In the genomic region with DNA sequence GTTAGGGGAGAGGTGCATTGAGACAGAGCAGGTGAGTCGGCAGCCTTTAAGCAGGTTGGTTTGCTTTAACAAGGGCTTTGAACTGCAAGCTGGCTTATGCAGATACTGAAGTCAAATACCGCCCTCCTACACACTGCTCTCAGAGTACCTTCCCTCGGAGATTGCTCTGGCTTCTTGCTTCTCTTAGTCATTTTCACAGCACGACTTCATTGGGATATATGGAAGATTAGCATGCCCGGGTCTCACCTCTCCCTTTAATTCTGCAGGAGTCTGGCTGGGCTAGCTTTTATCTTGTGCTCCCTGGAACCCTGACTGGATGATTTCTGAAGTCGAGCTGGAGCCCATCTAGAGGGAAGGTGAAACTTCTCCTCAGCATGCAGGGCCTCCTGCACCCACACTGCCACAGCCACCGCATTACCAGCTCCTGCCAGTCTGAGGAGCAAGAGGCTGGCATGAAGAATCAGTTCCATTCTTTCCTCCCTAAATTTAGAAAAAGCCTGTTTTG, we compare ENCODE assay signal across 9 cellular contexts.
DNase-seq lines count a peak whose midpoint lies in the region; TF ChIP-seq lines count a peak whose summit lies in the region.
"Had no signal": no experiment of that assay in that cellular context is flagged by ENCODE, and none has a peak within 500 bp of the region (broad histone marks: within the 10 kb centered on the region; RNA-seq: fewer than 3 reads in every experiment).

No MANE protein-coding gene starts in this region.

- peak in 2 of 3 experiments; percentile 16 to 24 for TF ChIP-seq CTCF in nephron (IDR thresholded peaks at IDR 0.05; ENCODE audit: unreplicated experiment in 3 of 3)
- no peak for TF ChIP-seq CTCF in tibial artery (IDR thresholded peaks at IDR 0.05)
- no peak for TF ChIP-seq CTCF in smooth muscle cell (IDR thresholded peaks at IDR 0.05; ENCODE audit: borderline replicate concordance, insufficient read depth, poor library complexity, severe bottlenecking)

- H3K27ac ChIP-seq in Karpas-422 (ENCODE audit: low read length) (peak overlapping the region; percentile 90), tibial artery (no peak overlapping the region), smooth muscle cell (ENCODE audit: low read depth) (no peak overlapping the region)

- WGBS in smooth muscle cell (ENCODE audit: low lambda C conversion rate) = 37% methylated on average over 7 of the region's 7 CpGs

- H3K27me3 ChIP-seq in Karpas-422 (ENCODE audit: low read length) = no peaks in the 10 kb centered on the region
- H3K27me3 ChIP-seq in tibial artery = peaks cover 0 to 14% of the 10 kb centered on the region in 2 donors
- no peaks in the 10 kb centered on the region for H3K27me3 ChIP-seq in smooth muscle cell (ENCODE audit: low read depth)

- H3K4me3 ChIP-seq in Karpas-422 (ENCODE audit: low read length) (peak overlapping the region; percentile 25; the same call in 1 of the 2 replicates), tibial artery (no peak overlapping the region), smooth muscle cell (no peak overlapping the region)

- intact Hi-C loops in tibial artery (cut with DNase I; ENCODE audit: low total_unique reads) = no loop called here

- H3K9me3 Mint-ChIP-seq in nephron = no peaks in the 10 kb centered on the region

- H3K9ac ChIP-seq in Karpas-422 (ENCODE audit: low read length) (peak overlapping the region; percentile 57), smooth muscle cell (ENCODE audit: low read depth) (no peak overlapping the region)

- no peaks in the 10 kb centered on the region for H3K9me2 ChIP-seq in Karpas-422 (replicated peaks; ENCODE audit: insufficient read depth, low read length)

- H2AFZ ChIP-seq in Karpas-422 (ENCODE audit: low read length) (peak overlapping the region; percentile 72), smooth muscle cell (ENCODE audit: low read depth) (no peak overlapping the region)

- H3K4me2 ChIP-seq in Karpas-422 (ENCODE audit: low read depth, low read length, poor library complexity, severe bottlenecking) = peak overlapping the region; percentile 57
- H3K4me2 ChIP-seq in smooth muscle cell = no peak overlapping the region

- no peaks in the 10 kb centered on the region for H3K36me3 Mint-ChIP-seq in nephron (ENCODE audit: low read depth)

- DNase-seq in DMS153 (lab: John Stamatoyannopoulos, UW) (peak; percentile 30), DMS153 treated with DMSO at 0.1 percent for 48 hours (lab: John Stamatoyannopoulos, UW; ENCODE audit: unreplicated experiment) (no peak), Karpas-422 (peak; percentile 66), tibial artery (no peak), smooth muscle cell (lab: John Stamatoyannopoulos, UW; ENCODE audit: unreplicated experiment) (no peak)
- DNase-seq in activated CD8-positive, alpha-beta memory T cell treated with anti-CD3 and anti-CD28 coated beads, Interleukin-2, amount 50 U/mL, for 48 hours = peak; percentile 58
- DNase-seq in stimulated activated naive CD4-positive, alpha-beta T cell treated with Interleukin-2 at 50 U/mL for 16 hours (lab: John Stamatoyannopoulos, UW) = no peak
- DNase-seq: left cardiac atrium had no signal

- H3K9me3 ChIP-seq in Karpas-422 (ENCODE audit: low read length) = no peaks in the 10 kb centered on the region
- no peaks in the 10 kb centered on the region for H3K9me3 ChIP-seq in tibial artery
- H3K9me3 ChIP-seq in smooth muscle cell (replicated peaks; ENCODE audit: low read depth) = no peaks in the 10 kb centered on the region

- no peaks in the 10 kb centered on the region for H3K79me2 ChIP-seq in Karpas-422 (ENCODE audit: low read length)
- H3K79me2 ChIP-seq in smooth muscle cell (ENCODE audit: low read depth) = no peaks in the 10 kb centered on the region

- H4K20me1 ChIP-seq in Karpas-422 (ENCODE audit: insufficient read depth, low read depth, low read length) (no peaks in the 10 kb centered on the region), smooth muscle cell (ENCODE audit: low read depth) (no peaks in the 10 kb centered on the region)

- peaks cover 50% of the 10 kb centered on the region for H3K4me1 Mint-ChIP-seq in nephron

- peaks cover 74% of the 10 kb centered on the region for H3K4me1 ChIP-seq in Karpas-422 (ENCODE audit: low read length)
- H3K4me1 ChIP-seq in tibial artery = peaks cover 0 to 18% (median 11%) of the 10 kb centered on the region in 4 donors
- peaks cover 10% of the 10 kb centered on the region for H3K4me1 ChIP-seq in smooth muscle cell (ENCODE audit: low read depth)

- H3K36me3 ChIP-seq in Karpas-422 (ENCODE audit: insufficient read depth, low read length) (no peaks in the 10 kb centered on the region), tibial artery (no peaks in the 10 kb centered on the region), smooth muscle cell (ENCODE audit: low read depth) (no peaks in the 10 kb centered on the region)

- H3K4me3 Mint-ChIP-seq in nephron = peak overlapping the region in 1 of 3 experiments; percentile 5

- H3F3A ChIP-seq in smooth muscle cell (ENCODE audit: low read depth) = no peaks in the 10 kb centered on the region

- H3K27me3 Mint-ChIP-seq in nephron (ENCODE audit: low read depth) = no peaks in the 10 kb centered on the region

- H3K27ac Mint-ChIP-seq in nephron = peak overlapping the region; percentile 36 to 88 (median 81)

Comparison
In these comparisons a context has a peak if more than half of its experiments do, and no peak if none do; other contexts are left out.
1. DNase-seq: peak in DMS153 (single experiment), Karpas-422 (single experiment) and activated CD8-positive, alpha-beta memory T cell treated with anti-CD3 and anti-CD28 coated beads, Interleukin-2, amount 50 U/mL, for 48 hours (single experiment); none in DMS153 treated with DMSO at 0.1 percent for 48 hours (single experiment), tibial artery (0 of 2), smooth muscle cell (single experiment) and stimulated activated naive CD4-positive, alpha-beta T cell treated with Interleukin-2 at 50 U/mL for 16 hours (single experiment).
2. CTCF ChIP-seq: peak in nephron (2 of 3); none in tibial artery (0 of 2) and smooth muscle cell (single experiment).